7 cellular contexts compared by ENCODE assay signal in genomic region chr13:101248739-101249138, GRCh38.
"Had no signal": no experiment of that assay in that cellular context is flagged by ENCODE, and none has a peak within 500 bp of the region (broad histone marks: within the 10 kb centered on the region; RNA-seq: fewer than 3 reads in every experiment).

No MANE protein-coding gene starts in this region.

- H2AFZ ChIP-seq: GM23248 had no signal

- DNase-seq: GM23248, GOT3, H9, HCEC 1CT had no signal

- H3K36me3 Mint-ChIP-seq: IgD-negative memory B cell had no signal

- H3K9ac ChIP-seq: GM23248 had no signal

- H3K4me3 Mint-ChIP-seq: H9, IgD-negative memory B cell had no signal

- H3K4me1 Mint-ChIP-seq: H9, IgD-negative memory B cell had no signal

- H3K4me3 ChIP-seq: GM23248 had no signal

- H3K27ac Mint-ChIP-seq: H9, IgD-negative memory B cell had no signal

- FAIRE-seq: HepG2 had no signal

- H3K27ac ChIP-seq: GM23248, HL-60 had no signal

- ATAC-seq: HepG2 had no signal
